Comparison of ENCODE assay signal across 15 cellular contexts in genomic region chr16:2043296-2043979, GRCh38. TPM values are rescaled to one million over a fixed set of nuclear protein-coding genes. Genes with fewer than 3 reads are reported as not detected.
DNase-seq lines count a peak whose midpoint lies in the region; ATAC-seq and TF ChIP-seq lines count a peak whose summit lies in the region.
"Had no signal": no experiment of that assay in that cellular context is flagged by ENCODE, and none has a peak within 500 bp of the region (broad histone marks: within the 10 kb centered on the region; RNA-seq: fewer than 3 reads in every experiment).

No MANE protein-coding gene starts in this region.

- no peak overlapping the region for H3K4me3 ChIP-seq in NT2/D1 (ENCODE audit: insufficient read length, low read depth)
- H3K4me3 ChIP-seq in thyroid gland (replicated peaks in 1 of 3): no peak overlapping the region
- H3K4me3 ChIP-seq: right lobe of liver had no signal

- intact Hi-C loops in left colon (cut with DNase I, micrococcal nuclease) (no loop called here), thyroid gland (cut with DNase I) (no loop called here)

- WGBS in thyroid gland, 2 donors: 68 to 93% methylated on average over 10 to 12 of the region's 16 CpGs

- peak overlapping the region; percentile 32 for H3K9ac ChIP-seq in NT2/D1 (ENCODE audit: insufficient read length, low read depth)

- H3K36me3 ChIP-seq in NT2/D1 (ENCODE audit: insufficient read depth, insufficient read length, low read length) (peaks cover 37% of the 10 kb centered on the region), thyroid gland (no peaks in the 10 kb centered on the region)
- H3K36me3 ChIP-seq: right lobe of liver had no signal

- H3K27me3 ChIP-seq in NT2/D1 (ENCODE audit: insufficient read depth, insufficient read length): no peaks in the 10 kb centered on the region
- H3K27me3 ChIP-seq in thyroid gland: no peaks in the 10 kb centered on the region
- H3K27me3 ChIP-seq: right lobe of liver had no signal

- TF ChIP-seq CTCF in thyroid gland (IDR thresholded peaks at IDR 0.05): no peak

- H3K9me3 ChIP-seq in NT2/D1 (ENCODE audit: insufficient read depth, low read length): no peaks in the 10 kb centered on the region
- H3K9me3 ChIP-seq in thyroid gland: no peaks in the 10 kb centered on the region
- H3K9me3 ChIP-seq: right lobe of liver had no signal

- H3K4me1 ChIP-seq in NT2/D1 (ENCODE audit: insufficient read depth, insufficient read length) (peaks cover 33% of the 10 kb centered on the region), thyroid gland (peaks cover 41 to 73% of the 10 kb centered on the region in 2 donors)

- ATAC-seq in left colon (peak; percentile 44), HG02870 (IDR thresholded peaks at IDR 0.05; ENCODE audit: unreplicated experiment) (no peak), GM21367 (IDR thresholded peaks at IDR 0.05; ENCODE audit: unreplicated experiment) (no peak)
- ATAC-seq: right lobe of liver; stimulated activated naive CD8-positive, alpha-beta T cell treated with anti-CD3 and anti-CD28 coated beads, Interleukin-15, amount 100 ng/mL, for 72 hours; T-cell had no signal

- no peak for TF ChIP-seq POLR2A in thyroid gland (IDR thresholded peaks at IDR 0.05)

- DNase-seq in NCI-H187 (lab: John Stamatoyannopoulos, UW): peak; percentile 48 to 89
- no peak for DNase-seq in NCI-H187 treated with DMSO at 0.1 percent for 48 hours (lab: John Stamatoyannopoulos, UW)
- DNase-seq in NT2/D1 (ENCODE audit: low read depth, low spot score): no peak
- peak; percentile 65 to 87 for DNase-seq in left colon
- peak; percentile 55 to 56 for DNase-seq in thyroid gland
- DNase-seq in NCI-H1105 treated with DMSO at 0.1 percent for 48 hours (lab: John Stamatoyannopoulos, UW): no peak
- DNase-seq: activated CD4-positive, alpha-beta T cell treated with anti-CD3 and anti-CD28 coated beads, Interleukin-2, amount 10 ng/mL, durations not matched to agents 24 days and 14 days; activated T-cell treated with anti-CD3 and anti-CD28 coated beads, Interleukin-2, amount 50 U/mL, for 48 hours; KG1; NCI-H2081 treated with DMSO at 0.1 percent for 48 hours; stimulated activated naive CD8-positive, alpha-beta T cell treated with anti-CD3 and anti-CD28 coated beads, Interleukin-15, amount 100 ng/mL, for 72 hours; T-cell had no signal

- peak overlapping the region; percentile 54 to 97 (median 82) for H3K27ac ChIP-seq in thyroid gland

RNA-seq across cellular contexts. Expression of gene NTHL1, which starts 4.2 kb away (rescaled TPM):
- total RNA-seq in left colon (10 to 100 TPM; 27.3 to 29.5 TPM), thyroid gland (10 to 100 TPM in 3 of 4 donors, 1 to 10 TPM in 1; 6.1 to 38.7 (median 25.0) TPM)

RNA-seq across cellular contexts. Expression of gene TSC2, which starts 4.3 kb away (rescaled TPM):
- total RNA-seq in left colon (100 to 1,000 TPM; 115 to 118 TPM), thyroid gland (100 to 1,000 TPM; 101 to 148 (median 109) TPM)

RNA-seq across cellular contexts. Expression of gene NHERF2, which starts 16.7 kb away (rescaled TPM):
- total RNA-seq in left colon (10 to 100 TPM; 69.3 to 73.7 TPM), thyroid gland (100 to 1,000 TPM in 1 of 4 donors, 10 to 100 TPM in 3; 73.8 to 146 (median 81.6) TPM)

RNA-seq across cellular contexts. Expression of gene NPW, which starts 23.9 kb away (rescaled TPM):
- total RNA-seq in left colon (1 to 10 TPM; 1.9 to 2.5 TPM), thyroid gland (under 1 TPM in 2 of 4 donors, not detected in 2; 0.54 to 0.63 TPM)

RNA-seq across cellular contexts. Expression of gene ZNF598, which starts 33.8 kb away (rescaled TPM):
- 10 to 100 TPM; 45.8 to 52.8 TPM for total RNA-seq in left colon
- total RNA-seq in thyroid gland: 10 to 100 TPM; 19.0 to 38.4 (median 27.4) TPM

Comparison
In these comparisons a context has a peak if more than half of its experiments do, and no peak if none do; other contexts are left out.
1. DNase-seq: peak in NCI-H187 (2 of 2), left colon (2 of 2) and thyroid gland (2 of 2); none in NCI-H187 treated with DMSO at 0.1 percent for 48 hours (single experiment), NT2/D1 (single experiment) and NCI-H1105 treated with DMSO at 0.1 percent for 48 hours (single experiment).